In the genomic region with DNA sequence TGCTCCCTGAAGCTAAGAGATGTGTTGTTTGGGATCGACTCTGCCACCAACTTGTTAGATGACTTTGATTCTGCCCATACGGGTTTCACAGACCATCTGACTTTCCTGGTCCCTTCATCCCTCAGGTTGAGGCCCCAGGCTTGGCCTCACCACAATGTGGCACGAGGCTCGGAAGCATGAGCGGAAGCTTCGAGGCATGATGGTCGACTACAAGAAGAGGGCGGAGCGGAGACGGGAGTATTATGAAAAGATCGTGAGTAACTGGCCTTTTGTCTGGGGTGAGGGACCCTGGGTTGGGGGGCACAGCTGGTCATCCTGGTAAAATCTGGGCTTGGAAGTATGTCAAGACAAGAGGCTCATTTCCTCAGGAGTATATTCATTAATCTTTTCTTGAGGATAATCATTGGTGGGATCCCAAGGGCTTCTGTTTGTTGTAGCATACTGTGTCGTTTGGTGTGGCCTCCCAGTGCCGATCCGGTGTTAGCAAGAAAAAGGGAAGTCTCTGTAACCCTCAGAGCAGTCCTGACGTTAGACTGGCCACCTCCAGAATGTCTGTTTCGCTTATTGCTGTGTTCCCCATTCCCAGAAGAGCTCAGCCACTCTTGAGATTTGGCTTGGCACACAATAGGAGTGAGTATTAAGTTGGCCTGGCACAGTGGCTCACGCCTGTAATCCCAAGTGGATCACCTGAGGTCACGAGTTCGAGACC, we compare ENCODE assay signal across 9 cellular contexts. TPM values are rescaled to one million over a fixed set of nuclear protein-coding genes. Genes with fewer than 3 reads are reported as not detected.
DNase-seq lines count a peak whose midpoint lies in the region; ATAC-seq, FAIRE-seq and TF ChIP-seq lines count a peak whose summit lies in the region.
"Had no signal": no experiment of that assay in that cellular context is flagged by ENCODE, and none has a peak within 500 bp of the region (broad histone marks: within the 10 kb centered on the region; RNA-seq: fewer than 3 reads in every experiment).

No MANE protein-coding gene starts in this region.

- no peaks in the 10 kb centered on the region for H3K9me1 ChIP-seq in keratinocyte (ENCODE audit: control insufficient read depth, extremely low read depth, insufficient read depth, low read length)

- H3K36me3 ChIP-seq in keratinocyte (ENCODE audit: control insufficient read depth in 2 of 2, extremely low read depth in 1 of 2, insufficient read depth in 2 of 2, low read length in 2 of 2), result peaks cover 26 to 28% of the 10 kb centered on the region in 2 experiments
- no peaks in the 10 kb centered on the region for H3K36me3 ChIP-seq in testis (ENCODE audit: low read depth, missing control alignments)

- H3K36me3 Mint-ChIP-seq in activated CD8-positive, alpha-beta memory T cell treated with anti-CD3 and anti-CD28 coated beads, Interleukin-2, amount 10 ng/mL, durations not matched to agents 7 days and 5 days, result peaks cover 41% of the 10 kb centered on the region
- H3K36me3 Mint-ChIP-seq in activated CD4-positive, alpha-beta memory T cell treated with anti-CD3 and anti-CD28 coated beads, Interleukin-2, amount 10 ng/mL, durations not matched to agents 7 days and 5 days (ENCODE audit: low read depth), result peaks cover 47% of the 10 kb centered on the region

- intact Hi-C loops in testis (cut with DNase I; ENCODE audit: low total_unique reads), result no loop called here

- H3K4me3 ChIP-seq in keratinocyte (ENCODE audit: control insufficient read depth in 2 of 3, extremely low read depth in 1 of 3, insufficient read depth in 2 of 3, low read depth in 1 of 3, low read length in 3 of 3), result peak overlapping the region in 2 of 3 experiments; percentile 81 to 96
- peak overlapping the region; percentile 91 to 94 for H3K4me3 ChIP-seq in testis

- no peak for DNase-seq in activated CD8-positive, alpha-beta memory T cell treated with anti-CD3 and anti-CD28 coated beads, Interleukin-2, amount 10 ng/mL, durations not matched to agents 7 days and 5 days
- DNase-seq in activated CD8-positive, alpha-beta memory T cell treated with anti-CD3 and anti-CD28 coated beads for 24 hours, result no peak
- no peak for DNase-seq in activated CD4-positive, alpha-beta memory T cell treated with anti-CD3 and anti-CD28 coated beads, Interleukin-2, amount 10 ng/mL, durations not matched to agents 7 days and 5 days
- DNase-seq in keratinocyte (ENCODE audit: low read depth, low spot score), result no peak
- DNase-seq in testis, result no peak
- DNase-seq in DMS79 treated with DMSO at 0.1 percent for 48 hours (lab: John Stamatoyannopoulos, UW), result no peak
- DNase-seq in NCI-H146 (lab: John Stamatoyannopoulos, UW), result no peak

- CTCF ChIA-PET in activated CD8-positive, alpha-beta memory T cell treated with anti-CD3 and anti-CD28 coated beads, Interleukin-2, amount 10 ng/mL, durations not matched to agents 7 days and 5 days (lab: Charles Lee), result interaction anchor here (0.7 to 3.0 kb wide), 9 partner anchors 18 to 298 kb away, joined by 3 to 25 read pairs (median 3); partner anchors contain the start of genes CLPTM1, RELB and ZNF296
- CTCF ChIA-PET in activated CD4-positive, alpha-beta memory T cell treated with anti-CD3 and anti-CD28 coated beads, Interleukin-2, amount 10 ng/mL, durations not matched to agents 7 days and 5 days (lab: Charles Lee), result interaction anchor here (0.8 to 5.3 kb wide), 6 partner anchors 9 to 137 kb away, joined by 3 to 35 read pairs (median 5); partner anchors contain the start of genes CLPTM1 and TRAPPC6A

- H4K20me1 ChIP-seq in keratinocyte (ENCODE audit: control insufficient read depth, extremely low read depth, insufficient read depth, low read length), result peaks cover 9% of the 10 kb centered on the region

- H3K27ac Mint-ChIP-seq in activated CD8-positive, alpha-beta memory T cell treated with anti-CD3 and anti-CD28 coated beads, Interleukin-2, amount 10 ng/mL, durations not matched to agents 7 days and 5 days, result no peak overlapping the region
- peak overlapping the region; percentile 93 for H3K27ac Mint-ChIP-seq in activated CD4-positive, alpha-beta memory T cell treated with anti-CD3 and anti-CD28 coated beads, Interleukin-2, amount 10 ng/mL, durations not matched to agents 7 days and 5 days

- H3K9me3 Mint-ChIP-seq in activated CD8-positive, alpha-beta memory T cell treated with anti-CD3 and anti-CD28 coated beads, Interleukin-2, amount 10 ng/mL, durations not matched to agents 7 days and 5 days (ENCODE audit: low read depth), result no peaks in the 10 kb centered on the region
- H3K9me3 Mint-ChIP-seq in activated CD4-positive, alpha-beta memory T cell treated with anti-CD3 and anti-CD28 coated beads, Interleukin-2, amount 10 ng/mL, durations not matched to agents 7 days and 5 days, result no peaks in the 10 kb centered on the region

- H3K27ac ChIP-seq in keratinocyte (ENCODE audit: control insufficient read depth, insufficient read depth, low read length) (no peak overlapping the region), testis (peak overlapping the region; percentile 24 to 91)
- H3K27ac ChIP-seq: cardiac muscle cell had no signal

- POLR2A ChIA-PET in activated CD4-positive, alpha-beta memory T cell treated with anti-CD3 and anti-CD28 coated beads, Interleukin-2, amount 10 ng/mL, durations not matched to agents 7 days and 5 days (lab: Charles Lee), result interaction anchor here (0.6 to 2.7 kb wide), 16 partner anchors 9 to 138 kb away, joined by 3 to 38 read pairs (median 6); partner anchors contain the start of genes BLOC1S3, PPP1R37, RELB and TRAPPC6A

- dilution Hi-C loops in keratinocyte (cut with MboI; ENCODE audit: extremely low pct_ligation_motif_present, low sequenced_read_pairs), result no loop called here

- 56 to 60% methylated on average over 19 of the region's 19 CpGs for WGBS in testis, 2 donors

- H3K4me1 ChIP-seq in keratinocyte (ENCODE audit: control insufficient read depth, extremely low read depth, insufficient read depth, low read length), result peaks cover 7% of the 10 kb centered on the region
- peaks cover 19% of the 10 kb centered on the region for H3K4me1 ChIP-seq in testis

- no peak for TF ChIP-seq CTCF in keratinocyte (optimal IDR thresholded peaks at IDR 0.05 in 1 of 3, IDR thresholded peaks at IDR 0.05 in 1 of 3, conservative IDR thresholded peaks at IDR 0.05 in 1 of 3; ENCODE audit: extremely low read depth in 1 of 3, insufficient read depth in 2 of 3, low read length in 3 of 3)
- no peak for TF ChIP-seq CTCF in testis (IDR thresholded peaks at IDR 0.05)

- H3K4me2 ChIP-seq in keratinocyte (ENCODE audit: control insufficient read depth, extremely low read depth, insufficient read depth, low read depth, low read length), result peak overlapping the region; percentile 84

- no peak for ATAC-seq in activated CD8-positive, alpha-beta memory T cell treated with anti-CD3 and anti-CD28 coated beads, Interleukin-2, amount 10 ng/mL, durations not matched to agents 7 days and 5 days
- ATAC-seq in GM21737 (IDR thresholded peaks at IDR 0.05; ENCODE audit: unreplicated experiment), result no peak

- H3K9me3 ChIP-seq in keratinocyte (ENCODE audit: control insufficient read depth, low read depth, low read length) (no peaks in the 10 kb centered on the region), testis (no peaks in the 10 kb centered on the region)

- H3K4me3 Mint-ChIP-seq in activated CD8-positive, alpha-beta memory T cell treated with anti-CD3 and anti-CD28 coated beads, Interleukin-2, amount 10 ng/mL, durations not matched to agents 7 days and 5 days, result peak overlapping the region; percentile 92
- H3K4me3 Mint-ChIP-seq in activated CD4-positive, alpha-beta memory T cell treated with anti-CD3 and anti-CD28 coated beads, Interleukin-2, amount 10 ng/mL, durations not matched to agents 7 days and 5 days, result peak overlapping the region; percentile 81

- FAIRE-seq in keratinocyte (lab: Jason Lieb, UNC), result no peak

- TF ChIP-seq POLR2A in testis (IDR thresholded peaks at IDR 0.05), result no peak

- H3K9ac ChIP-seq in keratinocyte (ENCODE audit: control insufficient read depth, extremely low read depth, insufficient read depth, low read length), result peak overlapping the region; percentile 88

- peaks cover 31% of the 10 kb centered on the region for H3K4me1 Mint-ChIP-seq in activated CD8-positive, alpha-beta memory T cell treated with anti-CD3 and anti-CD28 coated beads, Interleukin-2, amount 10 ng/mL, durations not matched to agents 7 days and 5 days
- peaks cover 35% of the 10 kb centered on the region for H3K4me1 Mint-ChIP-seq in activated CD4-positive, alpha-beta memory T cell treated with anti-CD3 and anti-CD28 coated beads, Interleukin-2, amount 10 ng/mL, durations not matched to agents 7 days and 5 days

- H3K27me3 Mint-ChIP-seq in activated CD8-positive, alpha-beta memory T cell treated with anti-CD3 and anti-CD28 coated beads, Interleukin-2, amount 10 ng/mL, durations not matched to agents 7 days and 5 days, result no peaks in the 10 kb centered on the region
- no peaks in the 10 kb centered on the region for H3K27me3 Mint-ChIP-seq in activated CD4-positive, alpha-beta memory T cell treated with anti-CD3 and anti-CD28 coated beads, Interleukin-2, amount 10 ng/mL, durations not matched to agents 7 days and 5 days

- H3K27me3 ChIP-seq in keratinocyte (ENCODE audit: control insufficient read depth, extremely low read depth, insufficient read depth, low read length) (no peaks in the 10 kb centered on the region), testis (no peaks in the 10 kb centered on the region)
- H3K27me3 ChIP-seq: cardiac muscle cell had no signal

- H2AFZ ChIP-seq in keratinocyte (ENCODE audit: control insufficient read depth, low read length), result no peak overlapping the region

- H3K79me2 ChIP-seq in keratinocyte (ENCODE audit: control insufficient read depth, insufficient read depth, low read length), result peaks cover 50% of the 10 kb centered on the region

RNA-seq across cellular contexts. Expression of gene CLASRP, which starts 1.4 kb away (rescaled TPM):
- total RNA-seq in activated CD8-positive, alpha-beta memory T cell treated with anti-CD3 and anti-CD28 coated beads, Interleukin-2, amount 10 ng/mL, durations not matched to agents 7 days and 5 days, result 100 to 1,000 TPM; 114 to 121 TPM
- total RNA-seq in activated CD4-positive, alpha-beta memory T cell treated with anti-CD3 and anti-CD28 coated beads, Interleukin-2, amount 10 ng/mL, durations not matched to agents 7 days and 5 days, result 10 to 100 TPM; 84.3 to 88.0 TPM
- polyA plus RNA-seq in keratinocyte (15.7 to 21.4 TPM (median 19.7 TPM) in 3 replicates), testis (ENCODE audit: insufficient read depth, low read depth, low replicate concordance) (76.1 TPM)
- 47.9 TPM for polyA plus RNA-seq in keratinocyte (2011; ENCODE audit: low read depth)
- polyA plus RNA-seq in keratinocyte (2011; cell fraction: cytosol; rRNA removed), result 4.4 and 7.1 TPM in 2 replicates
- 61.4 and 64.9 TPM in 2 replicates for polyA plus RNA-seq in keratinocyte (2011; cell fraction: nucleus; rRNA removed)
- polyA plus RNA-seq in keratinocyte (2012; ENCODE audit: low replicate concordance), result 32.0 and 49.1 TPM in 2 replicates
- polyA minus RNA-seq in keratinocyte, result 8.5 to 25.1 TPM (median 22.6 TPM) in 3 replicates
- polyA minus RNA-seq in keratinocyte (2011; cell fraction: cytosol; rRNA and poly(A)+ RNA removed), result 5.4 TPM
- 10.3 and 14.9 TPM in 2 replicates for polyA minus RNA-seq in keratinocyte (2011; cell fraction: nucleus; rRNA and poly(A)+ RNA removed)
- total RNA-seq in testis, result 100 to 1,000 TPM; 113 to 132 TPM

RNA-seq across cellular contexts. Expression of gene ZNF296, which starts 36.1 kb away (rescaled TPM):
- total RNA-seq in activated CD8-positive, alpha-beta memory T cell treated with anti-CD3 and anti-CD28 coated beads, Interleukin-2, amount 10 ng/mL, durations not matched to agents 7 days and 5 days, result 1 to 10 TPM; 5.3 to 9.5 TPM
- total RNA-seq in activated CD4-positive, alpha-beta memory T cell treated with anti-CD3 and anti-CD28 coated beads, Interleukin-2, amount 10 ng/mL, durations not matched to agents 7 days and 5 days, result 1 to 10 TPM; 5.4 to 5.9 TPM
- polyA plus RNA-seq in keratinocyte, result 0.13 to 1.6 TPM (median 0.25 TPM) in 3 replicates
- 0.92 TPM for polyA plus RNA-seq in keratinocyte (2011; ENCODE audit: low read depth)
- polyA plus RNA-seq in keratinocyte (2011; cell fraction: cytosol; rRNA removed), result 0.33 and 0.70 TPM in 2 replicates
- 0.76 and 1.2 TPM in 2 replicates for polyA plus RNA-seq in keratinocyte (2011; cell fraction: nucleus; rRNA removed)
- polyA plus RNA-seq in keratinocyte (2012; ENCODE audit: low replicate concordance), result 1.5 and 4.8 TPM in 2 replicates
- 0.22 to 1.9 TPM (median 0.63 TPM) in 3 replicates for polyA minus RNA-seq in keratinocyte
- 3.5 TPM for polyA minus RNA-seq in keratinocyte (2011; cell fraction: cytosol; rRNA and poly(A)+ RNA removed)
- polyA minus RNA-seq in keratinocyte (2011; cell fraction: nucleus; rRNA and poly(A)+ RNA removed), result 0.93 and 1.3 TPM in 2 replicates
- total RNA-seq in testis, result 1 to 10 TPM; 5.8 to 6.7 TPM
- polyA plus RNA-seq in testis (ENCODE audit: insufficient read depth, low read depth, low replicate concordance), result 3.0 TPM

RNA-seq across cellular contexts. Expression of gene GEMIN7, which starts 38.8 kb away (rescaled TPM):
- total RNA-seq in activated CD8-positive, alpha-beta memory T cell treated with anti-CD3 and anti-CD28 coated beads, Interleukin-2, amount 10 ng/mL, durations not matched to agents 7 days and 5 days, result 10 to 100 TPM; 26.2 to 34.4 TPM
- total RNA-seq in activated CD4-positive, alpha-beta memory T cell treated with anti-CD3 and anti-CD28 coated beads, Interleukin-2, amount 10 ng/mL, durations not matched to agents 7 days and 5 days, result 10 to 100 TPM; 31.7 to 35.5 TPM
- polyA plus RNA-seq in keratinocyte (23.1 to 30.1 TPM (median 23.7 TPM) in 3 replicates), testis (ENCODE audit: insufficient read depth, low read depth, low replicate concordance) (9.7 TPM)
- 11.2 TPM for polyA plus RNA-seq in keratinocyte (2011; ENCODE audit: low read depth)
- polyA plus RNA-seq in keratinocyte (2011; cell fraction: cytosol; rRNA removed), result 23.8 and 38.6 TPM in 2 replicates
- polyA plus RNA-seq in keratinocyte (2011; cell fraction: nucleus; rRNA removed), result 29.1 and 34.3 TPM in 2 replicates
- 22.1 and 31.8 TPM in 2 replicates for polyA plus RNA-seq in keratinocyte (2012; ENCODE audit: low replicate concordance)
- 8.8 to 9.3 TPM (median 9.3 TPM) in 3 replicates for polyA minus RNA-seq in keratinocyte
- polyA minus RNA-seq in keratinocyte (2011; cell fraction: cytosol; rRNA and poly(A)+ RNA removed), result 33.4 TPM
- 7.9 and 8.5 TPM in 2 replicates for polyA minus RNA-seq in keratinocyte (2011; cell fraction: nucleus; rRNA and poly(A)+ RNA removed)
- 10 to 100 TPM in 1 of 2 donors, 1 to 10 TPM in 1; 7.6 to 13.5 TPM for total RNA-seq in testis

RNA-seq across cellular contexts. Expression of gene RELB, which starts 38.9 kb away (rescaled TPM):
- total RNA-seq in activated CD8-positive, alpha-beta memory T cell treated with anti-CD3 and anti-CD28 coated beads, Interleukin-2, amount 10 ng/mL, durations not matched to agents 7 days and 5 days, result 10 to 100 TPM; 22.4 to 58.8 TPM
- 10 to 100 TPM; 32.6 to 33.5 TPM for total RNA-seq in activated CD4-positive, alpha-beta memory T cell treated with anti-CD3 and anti-CD28 coated beads, Interleukin-2, amount 10 ng/mL, durations not matched to agents 7 days and 5 days
- polyA plus RNA-seq in keratinocyte (3.6 to 7.3 TPM (median 4.5 TPM) in 3 replicates), testis (ENCODE audit: insufficient read depth, low read depth, low replicate concordance) (10.1 TPM)
- 3.0 TPM for polyA plus RNA-seq in keratinocyte (2011; ENCODE audit: low read depth)
- 4.3 and 9.4 TPM in 2 replicates for polyA plus RNA-seq in keratinocyte (2011; cell fraction: cytosol; rRNA removed)
- 5.5 and 8.3 TPM in 2 replicates for polyA plus RNA-seq in keratinocyte (2011; cell fraction: nucleus; rRNA removed)
- polyA plus RNA-seq in keratinocyte (2012; ENCODE audit: low replicate concordance), result 7.7 and 10.2 TPM in 2 replicates
- polyA minus RNA-seq in keratinocyte, result 3.4 to 7.1 TPM (median 4.6 TPM) in 3 replicates
- polyA minus RNA-seq in keratinocyte (2011; cell fraction: cytosol; rRNA and poly(A)+ RNA removed), result 19.0 TPM
- 4.9 and 5.5 TPM in 2 replicates for polyA minus RNA-seq in keratinocyte (2011; cell fraction: nucleus; rRNA and poly(A)+ RNA removed)
- total RNA-seq in testis, result 1 to 10 TPM; 9.1 to 9.7 TPM

RNA-seq across cellular contexts. Expression of gene PPP1R37, which starts 52.8 kb away (rescaled TPM):
- 10 to 100 TPM; 18.7 to 30.0 TPM for total RNA-seq in activated CD8-positive, alpha-beta memory T cell treated with anti-CD3 and anti-CD28 coated beads, Interleukin-2, amount 10 ng/mL, durations not matched to agents 7 days and 5 days
- total RNA-seq in activated CD4-positive, alpha-beta memory T cell treated with anti-CD3 and anti-CD28 coated beads, Interleukin-2, amount 10 ng/mL, durations not matched to agents 7 days and 5 days, result 10 to 100 TPM; 16.3 to 16.4 TPM
- polyA plus RNA-seq in keratinocyte (8.6 to 15.2 TPM (median 10.2 TPM) in 3 replicates), testis (ENCODE audit: insufficient read depth, low read depth, low replicate concordance) (28.5 TPM)
- polyA plus RNA-seq in keratinocyte (2011; ENCODE audit: low read depth), result 24.7 TPM
- 5.7 and 15.6 TPM in 2 replicates for polyA plus RNA-seq in keratinocyte (2011; cell fraction: cytosol; rRNA removed)
- 13.8 and 16.9 TPM in 2 replicates for polyA plus RNA-seq in keratinocyte (2011; cell fraction: nucleus; rRNA removed)
- polyA plus RNA-seq in keratinocyte (2012; ENCODE audit: low replicate concordance), result 12.6 and 19.5 TPM in 2 replicates
- 8.6 to 15.6 TPM (median 11.1 TPM) in 3 replicates for polyA minus RNA-seq in keratinocyte
- polyA minus RNA-seq in keratinocyte (2011; cell fraction: cytosol; rRNA and poly(A)+ RNA removed), result 22.6 TPM
- 8.8 and 8.9 TPM in 2 replicates for polyA minus RNA-seq in keratinocyte (2011; cell fraction: nucleus; rRNA and poly(A)+ RNA removed)
- 10 to 100 TPM; 82.5 to 83.0 TPM for total RNA-seq in testis
